In the genomic region with DNA sequence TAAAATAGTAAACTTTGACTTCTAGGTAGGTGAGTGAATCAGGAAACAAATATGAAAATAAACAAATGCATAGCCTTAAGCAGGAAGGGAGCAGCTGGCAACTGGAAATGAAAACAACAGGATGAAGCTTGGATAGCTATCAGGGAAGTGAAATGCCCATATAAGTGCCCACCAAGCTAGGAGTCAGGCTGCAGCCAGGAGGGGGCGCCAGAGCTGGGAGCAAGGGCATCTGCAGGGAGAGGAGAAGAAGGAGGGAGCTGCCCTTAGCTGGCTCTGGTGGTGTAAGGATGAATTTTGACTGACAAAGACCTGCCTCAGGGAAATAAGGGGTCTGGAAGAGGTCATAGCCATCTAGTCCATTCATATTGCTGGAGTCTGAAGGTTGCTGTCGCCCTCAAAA, we compare ENCODE assay signal across 9 cellular contexts.
DNase-seq lines count a peak whose midpoint lies in the region; ATAC-seq, FAIRE-seq and TF ChIP-seq lines count a peak whose summit lies in the region.
"Had no signal": no experiment of that assay in that cellular context is flagged by ENCODE, and none has a peak within 500 bp of the region (broad histone marks: within the 10 kb centered on the region; RNA-seq: fewer than 3 reads in every experiment).

No MANE protein-coding gene starts in this region.

- no peaks in the 10 kb centered on the region for H3K27me3 ChIP-seq in neuronal stem cell (ENCODE audit: control insufficient read depth in 3 of 3, insufficient read depth in 3 of 3, low read depth in 1 of 3, low read length in 3 of 3)

- H3K4me1 Mint-ChIP-seq in activated naive CD8-positive, alpha-beta T cell treated with anti-CD3 and anti-CD28 coated beads, Interleukin-2, amount 50 U/mL, for 24 hours, result no peaks in the 10 kb centered on the region

- peaks cover 0 to 2% of the 10 kb centered on the region in 2 donors for H3K9me3 ChIP-seq in neuronal stem cell (replicated peaks in 1 of 2; ENCODE audit: control insufficient read depth in 2 of 2, insufficient read depth in 1 of 2, low read depth in 1 of 2, low read length in 2 of 2)

- no peak overlapping the region for H3K4me2 ChIP-seq in neuronal stem cell (ENCODE audit: insufficient read depth, low read length, poor library complexity, severe bottlenecking)

- no CpG with 5 or more reads among the region's 2 CpGs for WGBS in neuronal stem cell (ENCODE audit: extremely low coverage in 2 of 2, insufficient read length in 2 of 2, insufficient replicate concordance in 1 of 2), 2 donors

- H3K4me1 ChIP-seq in neuronal stem cell (ENCODE audit: control insufficient read depth in 2 of 2, insufficient read depth in 1 of 2, low read depth in 1 of 2, low read length in 2 of 2), result no peaks in the 10 kb centered on the region

- H4K8ac ChIP-seq in neuronal stem cell (ENCODE audit: low read depth, low read length), result no peak overlapping the region

- no peak overlapping the region for H3K14ac ChIP-seq in neuronal stem cell (ENCODE audit: low read length)

- no peak overlapping the region for H2AK5ac ChIP-seq in neuronal stem cell (ENCODE audit: low read depth, low read length)

- H3K79me1 ChIP-seq in neuronal stem cell (ENCODE audit: low read depth, low read length), result no peaks in the 10 kb centered on the region

- no peak overlapping the region for H3K18ac ChIP-seq in neuronal stem cell (ENCODE audit: low read length)

- no peak overlapping the region for H3K4me3 Mint-ChIP-seq in activated naive CD8-positive, alpha-beta T cell treated with anti-CD3 and anti-CD28 coated beads, Interleukin-2, amount 50 U/mL, for 24 hours

- no peak overlapping the region for H4K91ac ChIP-seq in neuronal stem cell (ENCODE audit: low read depth, low read length, poor library complexity)

- no peak overlapping the region for H2AFZ ChIP-seq in neuronal stem cell (ENCODE audit: low read length)

- TF ChIP-seq CTCF in D721Med (IDR thresholded peaks at IDR 0.05; ENCODE audit: insufficient read depth, missing control alignments), result peak; percentile 42

- FAIRE-seq in D721Med (lab: Jason Lieb, UNC), result no peak
- FAIRE-seq: endothelial cell of umbilical vein had no signal

- ATAC-seq in GM18511 (IDR thresholded peaks at IDR 0.05; ENCODE audit: unreplicated experiment), result peak; percentile 54
- no peak for ATAC-seq in activated naive CD8-positive, alpha-beta T cell treated with anti-CD3 and anti-CD28 coated beads, Interleukin-2, amount 50 U/mL, for 24 hours

- in situ Hi-C loops in KBM-7 (cut with MboI; ENCODE audit: low pct_unique_long_range_greater_than_20kb, low sequenced_read_pairs), result no loop called here

- H2BK120ac ChIP-seq in neuronal stem cell (ENCODE audit: low read depth, low read length), result no peak overlapping the region

- H3K4me3 ChIP-seq in neuronal stem cell (ENCODE audit: low read length in 2 of 2), result no peak overlapping the region

- H2BK5ac ChIP-seq in neuronal stem cell (ENCODE audit: low read length), result no peak overlapping the region

- H3K27ac Mint-ChIP-seq in activated naive CD8-positive, alpha-beta T cell treated with anti-CD3 and anti-CD28 coated beads, Interleukin-2, amount 50 U/mL, for 24 hours, result no peak overlapping the region

- no peak overlapping the region for H3K23ac ChIP-seq in neuronal stem cell (ENCODE audit: low read depth, low read length, poor library complexity)

- DNase-seq in D721Med (ENCODE audit: insufficient read length, low spot score), result peak; percentile 22
- peak; percentile 42 for DNase-seq in KBM-7
- DNase-seq in activated naive CD8-positive, alpha-beta T cell treated with anti-CD3 and anti-CD28 coated beads, Interleukin-2, amount 50 U/mL, for 24 hours, result peak; percentile 24
- peak; percentile 36 for DNase-seq in neuronal stem cell (ENCODE audit: low spot score)
- no peak for DNase-seq in GM19240 (ENCODE audit: insufficient read length, low spot score)
- no peak for DNase-seq in effector CD8-positive, alpha-beta T cell (lab: John Stamatoyannopoulos, UW)
- no peak for DNase-seq in NCI-H226

- no peak overlapping the region for H3K27ac ChIP-seq in neuronal stem cell (replicated peaks; ENCODE audit: low read length)

- H3K9ac ChIP-seq in neuronal stem cell (ENCODE audit: low read depth, low read length, poor library complexity), result no peak overlapping the region

- H2BK12ac ChIP-seq in neuronal stem cell (ENCODE audit: low read length), result no peak overlapping the region

- no peaks in the 10 kb centered on the region for H3K36me3 Mint-ChIP-seq in activated naive CD8-positive, alpha-beta T cell treated with anti-CD3 and anti-CD28 coated beads, Interleukin-2, amount 50 U/mL, for 24 hours (ENCODE audit: low read depth)

- H3K36me3 ChIP-seq in neuronal stem cell (replicated peaks in 1 of 2; ENCODE audit: control insufficient read depth in 2 of 2, insufficient read depth in 2 of 2, low read length in 2 of 2), result no peaks in the 10 kb centered on the region

- no peak overlapping the region for H3K4ac ChIP-seq in neuronal stem cell (ENCODE audit: low read length)

- no peaks in the 10 kb centered on the region for H3K27me3 Mint-ChIP-seq in activated naive CD8-positive, alpha-beta T cell treated with anti-CD3 and anti-CD28 coated beads, Interleukin-2, amount 50 U/mL, for 24 hours

- no peak overlapping the region for H2BK15ac ChIP-seq in neuronal stem cell (ENCODE audit: low read length)

- peaks cover 12% of the 10 kb centered on the region for H3K9me3 Mint-ChIP-seq in activated naive CD8-positive, alpha-beta T cell treated with anti-CD3 and anti-CD28 coated beads, Interleukin-2, amount 50 U/mL, for 24 hours

Comparison
In these comparisons a context has a peak if more than half of its experiments do, and no peak if none do; other contexts are left out.
1. DNase-seq: peak in D721Med (single experiment), KBM-7 (single experiment), activated naive CD8-positive, alpha-beta T cell treated with anti-CD3 and anti-CD28 coated beads, Interleukin-2, amount 50 U/mL, for 24 hours (single experiment) and neuronal stem cell (single experiment); none in GM19240 (single experiment), effector CD8-positive, alpha-beta T cell (single experiment) and NCI-H226 (single experiment).